ENCODE assay signal across 19 cellular contexts in the genomic region with DNA sequence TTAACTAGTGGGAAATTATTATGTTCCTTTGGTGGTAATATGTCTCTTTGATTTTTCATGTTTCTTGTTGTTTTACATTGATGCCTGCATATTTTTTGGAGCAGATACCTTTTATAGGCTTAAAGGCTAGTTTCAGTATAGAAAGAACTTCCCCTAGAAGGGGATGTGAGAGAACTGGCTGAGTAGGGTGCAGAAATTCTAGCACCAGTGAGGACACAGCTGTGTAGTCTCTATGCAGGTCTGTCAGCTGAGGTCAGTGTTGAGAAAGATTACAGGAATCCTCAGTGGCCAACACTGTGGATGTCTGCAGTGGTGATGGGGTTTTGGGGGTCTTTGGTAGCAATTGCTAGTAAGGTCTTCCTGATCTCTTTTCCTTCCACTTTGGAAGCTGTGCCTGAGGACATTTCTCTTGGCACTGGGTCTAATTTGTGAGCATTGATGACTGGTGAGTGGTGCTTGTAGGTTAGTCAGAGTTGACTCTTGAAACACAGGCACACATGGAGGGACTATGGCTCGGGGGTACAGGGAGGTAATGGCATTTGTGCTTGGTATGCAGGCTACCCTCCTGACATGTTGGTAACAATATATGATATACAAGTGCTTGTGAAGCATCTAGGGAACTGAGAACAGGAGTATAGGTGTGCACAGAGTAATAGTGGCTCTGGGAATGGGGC.
DNase-seq lines count a peak whose midpoint lies in the region; ATAC-seq and TF ChIP-seq lines count a peak whose summit lies in the region.
"Had no signal": no experiment of that assay in that cellular context is flagged by ENCODE, and none has a peak within 500 bp of the region (broad histone marks: within the 10 kb centered on the region; RNA-seq: fewer than 3 reads in every experiment).

No MANE protein-coding gene starts in this region.

- H3K27me3 Mint-ChIP-seq in activated B cell treated with CpG ODN at 0.5 μM for 24 hours: no peaks in the 10 kb centered on the region
- H3K27me3 Mint-ChIP-seq in activated CD4-positive, alpha-beta T cell treated with anti-CD3 and anti-CD28 coated beads for 36 hours: no peaks in the 10 kb centered on the region
- H3K27me3 Mint-ChIP-seq: dendritic cell treated with granulocyte-macrophage colony-stimulating factor and Interleukin-4, amounts not matched to agents 40 ng/mL and 50 ng/mL, for 4 days had no signal

- peaks cover 7% of the 10 kb centered on the region for H3K36me3 Mint-ChIP-seq in activated B cell treated with CpG ODN at 0.5 μM for 24 hours (ENCODE audit: low read depth)
- no peaks in the 10 kb centered on the region for H3K36me3 Mint-ChIP-seq in activated CD4-positive, alpha-beta T cell treated with anti-CD3 and anti-CD28 coated beads for 36 hours (ENCODE audit: low read depth)

- H3K4me1 Mint-ChIP-seq in activated B cell treated with CpG ODN at 0.5 μM for 24 hours: peaks cover 27% of the 10 kb centered on the region
- H3K4me1 Mint-ChIP-seq in activated CD4-positive, alpha-beta T cell treated with anti-CD3 and anti-CD28 coated beads for 36 hours: no peaks in the 10 kb centered on the region
- H3K4me1 Mint-ChIP-seq: brain had no signal

- ATAC-seq in GM21526 (IDR thresholded peaks at IDR 0.05; ENCODE audit: low FRiP score, unreplicated experiment) (peak; percentile 84), HG03432 (IDR thresholded peaks at IDR 0.05; ENCODE audit: unreplicated experiment) (peak; percentile 59), activated B cell treated with CpG ODN at 0.5 μM for 24 hours (ENCODE audit: low read depth) (peak; percentile 66), GM21381 (IDR thresholded peaks at IDR 0.05; ENCODE audit: unreplicated experiment) (no peak), GM19324 (IDR thresholded peaks at IDR 0.05; ENCODE audit: low FRiP score, unreplicated experiment) (no peak)
- ATAC-seq in activated CD4-positive, alpha-beta T cell treated with anti-CD3 and anti-CD28 coated beads for 36 hours: no peak
- ATAC-seq: right cardiac atrium had no signal

- TF ChIP-seq CTCF in GM12865 (IDR thresholded peaks at IDR 0.05; ENCODE audit: insufficient read depth, low read depth, low read length, missing control alignments) (no peak), activated B cell treated with CpG ODN at 0.5 μM for 24 hours (IDR thresholded peaks at IDR 0.05) (no peak)

- CTCF ChIA-PET in activated B cell treated with CpG ODN at 0.5 μM for 24 hours (lab: Charles Lee): no interaction called here
- CTCF ChIA-PET in activated CD4-positive, alpha-beta T cell treated with anti-CD3 and anti-CD28 coated beads for 36 hours (lab: Charles Lee): no interaction called here

- intact Hi-C loops in activated B cell treated with CpG ODN at 0.5 μM for 24 hours (cut with micrococcal nuclease): no loop called here
- intact Hi-C loops in activated CD4-positive, alpha-beta T cell treated with anti-CD3 and anti-CD28 coated beads for 36 hours (cut with DNase I, micrococcal nuclease): no loop called here

- H3K9me3 Mint-ChIP-seq in activated B cell treated with CpG ODN at 0.5 μM for 24 hours: peaks cover 10% of the 10 kb centered on the region
- peaks cover 9% of the 10 kb centered on the region for H3K9me3 Mint-ChIP-seq in activated CD4-positive, alpha-beta T cell treated with anti-CD3 and anti-CD28 coated beads for 36 hours (ENCODE audit: low read depth)
- H3K9me3 Mint-ChIP-seq: dendritic cell treated with granulocyte-macrophage colony-stimulating factor and Interleukin-4, amounts not matched to agents 40 ng/mL and 50 ng/mL, for 4 days had no signal

- H3K27ac Mint-ChIP-seq in activated B cell treated with CpG ODN at 0.5 μM for 24 hours: no peak overlapping the region
- H3K27ac Mint-ChIP-seq in activated CD4-positive, alpha-beta T cell treated with anti-CD3 and anti-CD28 coated beads for 36 hours: no peak overlapping the region
- H3K27ac Mint-ChIP-seq: activated T-helper 2 cell treated with anti-CD3 and anti-CD28 coated beads, Interferon-gamma antibody, Interleukin-2, Interleukin-4, amounts not matched to agents 10 μg/mL and 5 μg/mL and 100 μg/mL, durations not matched to agents 14 hours and 24 hours and 36 hours; brain; dendritic cell treated with granulocyte-macrophage colony-stimulating factor and Interleukin-4, amounts not matched to agents 40 ng/mL and 50 ng/mL, for 4 days had no signal

- peak; percentile 9 for DNase-seq in GM12865 (ENCODE audit: low read depth)
- no peak for DNase-seq in activated B cell treated with CpG ODN at 0.5 μM for 24 hours
- DNase-seq in LoVo (ENCODE audit: low spot score): no peak
- DNase-seq in activated CD4-positive, alpha-beta T cell treated with anti-CD3 and anti-CD28 coated beads for 36 hours: no peak
- DNase-seq: C1 segment of cervical spinal cord; DMS 273 treated with DMSO at 0.1 percent for 48 hours; kidney; NCI-H1694 treated with DMSO at 0.1 percent for 48 hours; NCI-H82; right cardiac atrium; stimulated activated CD4-positive, alpha-beta T cell treated with anti-CD3 and anti-CD28 coated beads, Interleukin-15, amount 100 ng/mL, for 24 hours had no signal

- no peak overlapping the region for H3K4me3 Mint-ChIP-seq in activated B cell treated with CpG ODN at 0.5 μM for 24 hours
- no peak overlapping the region for H3K4me3 Mint-ChIP-seq in activated CD4-positive, alpha-beta T cell treated with anti-CD3 and anti-CD28 coated beads for 36 hours
- H3K4me3 Mint-ChIP-seq: brain; dendritic cell treated with granulocyte-macrophage colony-stimulating factor and Interleukin-4, amounts not matched to agents 40 ng/mL and 50 ng/mL, for 4 days had no signal

- no peak overlapping the region for H3K4me3 ChIP-seq in GM12865 (ENCODE audit: low read depth, low read length)
- H3K4me3 ChIP-seq: thoracic aorta had no signal

- POLR2A ChIA-PET in activated B cell treated with CpG ODN at 0.5 μM for 24 hours (lab: Charles Lee): no interaction called here
- POLR2A ChIA-PET in activated CD4-positive, alpha-beta T cell treated with anti-CD3 and anti-CD28 coated beads for 36 hours (lab: Charles Lee): no interaction called here

Comparison
In these comparisons a context has a peak if more than half of its experiments do, and no peak if none do; other contexts are left out.
1. ATAC-seq: peak in GM21526 (single experiment), HG03432 (single experiment) and activated B cell treated with CpG ODN at 0.5 μM for 24 hours (single experiment); none in GM21381 (single experiment), activated CD4-positive, alpha-beta T cell treated with anti-CD3 and anti-CD28 coated beads for 36 hours (single experiment) and GM19324 (single experiment).